ENCODE assay signal across 29 cellular contexts in the genomic region with DNA sequence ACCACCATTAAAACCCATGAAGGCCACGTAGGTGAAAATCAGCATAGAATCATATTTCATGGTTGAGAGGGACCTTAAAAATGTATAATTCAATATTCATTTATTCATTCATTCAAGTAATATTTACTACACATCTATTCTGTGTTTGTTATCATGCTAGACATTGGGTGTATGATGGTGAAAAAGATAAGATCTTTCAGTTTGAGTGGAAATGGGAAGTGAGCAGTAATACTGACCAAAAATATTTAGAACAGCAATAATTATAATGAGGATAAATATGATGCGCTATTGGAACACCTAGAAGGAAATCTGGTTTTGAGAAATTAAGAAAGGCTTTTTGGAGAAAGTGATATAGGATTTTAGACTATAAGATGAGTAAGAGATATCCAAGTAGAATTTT. TPM values are rescaled to one million over a fixed set of nuclear protein-coding genes. Genes with fewer than 3 reads are reported as not detected.
"Had no signal": no experiment of that assay in that cellular context is flagged by ENCODE, and none has a peak within 500 bp of the region (broad histone marks: within the 10 kb centered on the region; RNA-seq: fewer than 3 reads in every experiment).

No MANE protein-coding gene starts in this region.

- H3K4me3 Mint-ChIP-seq: effector memory CD8-positive, alpha-beta T cell; naive thymus-derived CD4-positive, alpha-beta T cell; nephron; neural progenitor cell; stimulated activated naive CD8-positive, alpha-beta T cell treated with anti-CD3 and anti-CD28 coated beads, Interleukin-15, amount 100 ng/mL, for 72 hours had no signal

- H3K27ac Mint-ChIP-seq: effector memory CD8-positive, alpha-beta T cell; naive thymus-derived CD4-positive, alpha-beta T cell; nephron; neural progenitor cell; progenitor cell of endocrine pancreas; stimulated activated naive CD8-positive, alpha-beta T cell treated with anti-CD3 and anti-CD28 coated beads, Interleukin-15, amount 100 ng/mL, for 72 hours had no signal

- H3K9me3 Mint-ChIP-seq: effector memory CD8-positive, alpha-beta T cell; nephron; neural progenitor cell had no signal

- H3K36me3 Mint-ChIP-seq: naive thymus-derived CD4-positive, alpha-beta T cell; neural progenitor cell had no signal

- H3K4me1 Mint-ChIP-seq: naive thymus-derived CD4-positive, alpha-beta T cell; nephron; neural progenitor cell; stimulated activated naive CD8-positive, alpha-beta T cell treated with anti-CD3 and anti-CD28 coated beads, Interleukin-15, amount 100 ng/mL, for 72 hours had no signal

- DNase-seq: cortex of kidney; effector memory CD8-positive, alpha-beta T cell; erythroblast; esophagus squamous epithelium; foreskin melanocyte; glutamatergic neuron; heart right ventricle; hippocampal formation; left cardiac atrium; left lung; mesendoderm; midbrain; naive thymus-derived CD4-positive, alpha-beta T cell; right lobe of liver; small intestine; stimulated activated CD4-positive, alpha-beta T cell treated with anti-CD3 and anti-CD28 coated beads, Interleukin-12 subunit alpha, Interleukin-12 subunit beta, amount 100 ng/mL, for 4 hours; stimulated activated CD4-positive, alpha-beta T cell treated with anti-CD3 and anti-CD28 coated beads, Interleukin-1b, Interleukin-23, amount 100 ng/mL, for 48 hours; stimulated activated CD4-positive, alpha-beta T cell treated with anti-CD3 and anti-CD28 coated beads, Interleukin-4, amount 100 ng/mL, for 1 hour; stimulated activated CD8-positive, alpha-beta memory T cell treated with anti-CD3 and anti-CD28 coated beads, Interleukin-4, amount 100 ng/mL, for 48 hours; stimulated activated naive CD4-positive, alpha-beta T cell; stimulated activated naive CD8-positive, alpha-beta T cell treated with anti-CD3 and anti-CD28 coated beads, Interleukin-15, amount 100 ng/mL, for 72 hours; trophoblast cell had no signal

- H3K27me3 Mint-ChIP-seq: effector memory CD8-positive, alpha-beta T cell; progenitor cell of endocrine pancreas; stimulated activated naive CD8-positive, alpha-beta T cell treated with anti-CD3 and anti-CD28 coated beads, Interleukin-15, amount 100 ng/mL, for 72 hours had no signal

RNA-seq across cellular contexts. Expression of gene DKK2, which starts 28.0 kb away (rescaled TPM):
- total RNA-seq: dermis microvascular lymphatic vessel endothelial cell; kidney epithelial cell; lung microvascular endothelial cell; naive thymus-derived CD4-positive, alpha-beta T cell; osteoblast had no signal
